In the genomic region with DNA sequence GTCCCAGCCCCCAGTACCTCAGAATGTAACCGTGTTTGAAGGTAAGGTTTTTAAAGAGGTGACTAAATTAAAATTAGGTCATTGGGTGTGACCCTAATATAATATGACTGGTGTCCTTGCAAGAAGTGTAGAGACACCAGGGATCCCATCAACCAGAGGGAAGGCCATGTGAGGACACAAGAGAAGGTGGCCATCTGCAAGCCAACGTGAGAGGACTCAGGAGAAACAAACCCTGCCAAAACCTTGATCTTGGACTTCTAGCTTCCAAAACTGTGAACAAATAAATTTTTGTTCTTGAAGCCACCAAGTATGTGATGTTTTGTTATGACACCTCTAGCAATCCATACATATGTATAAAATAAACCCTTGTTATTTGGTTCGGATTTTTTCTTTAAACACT, we compare ENCODE assay signal across 18 cellular contexts.
DNase-seq lines count a peak whose midpoint lies in the region; ATAC-seq, FAIRE-seq and TF ChIP-seq lines count a peak whose summit lies in the region.
"Had no signal": no experiment of that assay in that cellular context is flagged by ENCODE, and none has a peak within 500 bp of the region (broad histone marks: within the 10 kb centered on the region; RNA-seq: fewer than 3 reads in every experiment).

No MANE protein-coding gene starts in this region.

- H3K36me3 Mint-ChIP-seq in memory B cell: peaks cover 16% of the 10 kb centered on the region
- peaks cover 3% of the 10 kb centered on the region for H3K36me3 Mint-ChIP-seq in chondrocyte (ENCODE audit: low read depth)

- H2AFZ ChIP-seq in OCI-LY7 (ENCODE audit: low read length): no peak overlapping the region

- CTCF ChIA-PET in A673 (lab: Charles Lee) (no interaction called here), OCI-LY7 (lab: Charles Lee; ENCODE audit: unreplicated experiment) (no interaction called here)

- H3K27me3 ChIP-seq in A673 (replicated peaks; ENCODE audit: insufficient read depth, low read depth, low read length, poor library complexity): no peaks in the 10 kb centered on the region

- DNase-seq in A673 (ENCODE audit: low spot score): no peak
- DNase-seq in GM18507 (ENCODE audit: extremely low spot score, insufficient read length, low read depth): no peak
- no peak for DNase-seq in OCI-LY7 (ENCODE audit: low spot score)
- no peak for DNase-seq in memory B cell (ENCODE audit: low spot score in 2 of 2)
- no peak for DNase-seq in GOT3 (lab: John Stamatoyannopoulos, UW)
- DNase-seq in superior temporal gyrus (ENCODE audit: extremely low spot score): no peak
- DNase-seq in chondrocyte (ENCODE audit: low spot score): no peak
- DNase-seq in cerebellar nuclear complex (lab: John Stamatoyannopoulos, UW): no peak
- DNase-seq: Calu3; CD4-positive, alpha-beta T cell; DMS79 treated with DMSO at 0.1 percent for 48 hours; EL; GDM1; HCEC 1CT; HFFc6 had no signal

- peak; percentile 47 for FAIRE-seq in GM18507 (lab: Jason Lieb, UNC)
- FAIRE-seq: K562 had no signal

- H3K4me1 ChIP-seq in A673 (ENCODE audit: insufficient read depth, low read length, poor library complexity, severe bottlenecking): peaks cover 63% of the 10 kb centered on the region
- peaks cover 63% of the 10 kb centered on the region for H3K4me1 ChIP-seq in OCI-LY7 (ENCODE audit: insufficient read depth, low read length, poor library complexity, severe bottlenecking)

- peaks cover 2% of the 10 kb centered on the region for H3K9me3 Mint-ChIP-seq in memory B cell
- H3K9me3 Mint-ChIP-seq in chondrocyte (ENCODE audit: low read depth): no peaks in the 10 kb centered on the region
- H3K9me3 Mint-ChIP-seq: CD4-positive, alpha-beta T cell; HFFc6 had no signal

- H3K4me3 ChIP-seq in A673 (ENCODE audit: low read depth, low read length, poor library complexity, severe bottlenecking): no peak overlapping the region
- H3K4me3 ChIP-seq in OCI-LY7 (ENCODE audit: low read depth, low read length, poor library complexity, severe bottlenecking): peak overlapping the region; percentile 9
- H3K4me3 ChIP-seq: K562 had no signal

- H3K27me3 Mint-ChIP-seq in memory B cell (no peaks in the 10 kb centered on the region), chondrocyte (ENCODE audit: low read depth) (no peaks in the 10 kb centered on the region)
- H3K27me3 Mint-ChIP-seq: CD4-positive, alpha-beta T cell had no signal

- H3K4me3 Mint-ChIP-seq in memory B cell: no peak overlapping the region
- H3K4me3 Mint-ChIP-seq in chondrocyte (ENCODE audit: unreplicated experiment): no peak overlapping the region
- H3K4me3 Mint-ChIP-seq: CD4-positive, alpha-beta T cell; HFFc6 had no signal

- H3K9me3 ChIP-seq in A673 (ENCODE audit: low read depth, low read length, poor library complexity, severe bottlenecking) (no peaks in the 10 kb centered on the region), OCI-LY7 (ENCODE audit: low read length) (0 out of 2 replicates have a peak, but pooled peaks cover 5% of the 10 kb centered on the region)

- intact Hi-C loops in A673 (cut with micrococcal nuclease; ENCODE audit: unreplicated experiment) (loop anchor here (10.0 kb wide), 1 partner anchor 286 kb away; no protein-coding TSS in a partner anchor), OCI-LY7 (cut with micrococcal nuclease; ENCODE audit: unreplicated experiment) (no loop called here)

- ATAC-seq in memory B cell (ENCODE audit: low read depth): no peak
- ATAC-seq: K562 had no signal

- no peaks in the 10 kb centered on the region for H3K36me3 ChIP-seq in A673 (ENCODE audit: insufficient read depth, low read length, poor library complexity, severe bottlenecking)
- H3K36me3 ChIP-seq in OCI-LY7 (ENCODE audit: insufficient read depth, low read length): peaks cover 34% of the 10 kb centered on the region

- H3K4me1 Mint-ChIP-seq in memory B cell (peaks cover 28% of the 10 kb centered on the region), chondrocyte (ENCODE audit: low read depth) (peaks cover 37% of the 10 kb centered on the region)

- no peaks in the 10 kb centered on the region for H3K9me2 ChIP-seq in OCI-LY7 (ENCODE audit: insufficient read depth, low read length)

- peak overlapping the region; percentile 84; the same call in 1 of the 2 replicates for H3K4me2 ChIP-seq in OCI-LY7 (ENCODE audit: low read length)

- H3K27ac Mint-ChIP-seq in memory B cell: peak overlapping the region; percentile 78
- H3K27ac Mint-ChIP-seq in chondrocyte (ENCODE audit: unreplicated experiment): no peak overlapping the region
- H3K27ac Mint-ChIP-seq: CD4-positive, alpha-beta T cell; HFFc6 had no signal

- no peaks in the 10 kb centered on the region for H4K20me1 ChIP-seq in OCI-LY7 (ENCODE audit: insufficient read depth, low read length)

- TF ChIP-seq CTCF in A673 (conservative IDR thresholded peaks at IDR 0.05; ENCODE audit: low read depth, low read length) (no peak), OCI-LY7 (conservative IDR thresholded peaks at IDR 0.05; ENCODE audit: low read length) (no peak), chondrocyte (IDR thresholded peaks at IDR 0.05) (no peak)

- peak overlapping the region; percentile 27 for H3K27ac ChIP-seq in A673 (ENCODE audit: low read depth, low read length, poor library complexity, severe bottlenecking)
- peak overlapping the region; percentile 82 for H3K27ac ChIP-seq in OCI-LY7 (ENCODE audit: low read depth, low read length, poor library complexity, severe bottlenecking)
- H3K27ac ChIP-seq: 22Rv1, HL-60 had no signal

- H3K79me2 ChIP-seq in OCI-LY7 (ENCODE audit: insufficient read depth, low read depth, low read length): peaks cover 86% of the 10 kb centered on the region

- BruUV-seq in A673 (replicated peaks; lab: Mats Ljungman, UMichigan) (no TSS peak), OCI-LY7 (replicated peaks; lab: Mats Ljungman, UMichigan) (no TSS peak)

- POLR2A ChIA-PET in A673 (lab: Charles Lee; ENCODE audit: low non-redundant PET) (no interaction called here), OCI-LY7 (lab: Charles Lee) (interaction anchor here (1.2 to 1.5 kb wide), 3 partner anchors 11 to 16 kb away, joined by 3 to 5 read pairs (median 3); no protein-coding TSS in a partner anchor)
